ENCODE assay signal across 1 cellular context in genomic region chr5:176447538-176447981, GRCh38.
TF ChIP-seq lines count a peak whose summit lies in the region.

No MANE protein-coding gene starts in this region.

TF ChIP-seq in liver, 16 proteins besides CTCF, POLR2A, EP300 and RAD21 (continued from another document):
- TF ChIP-seq, protein P1, sequence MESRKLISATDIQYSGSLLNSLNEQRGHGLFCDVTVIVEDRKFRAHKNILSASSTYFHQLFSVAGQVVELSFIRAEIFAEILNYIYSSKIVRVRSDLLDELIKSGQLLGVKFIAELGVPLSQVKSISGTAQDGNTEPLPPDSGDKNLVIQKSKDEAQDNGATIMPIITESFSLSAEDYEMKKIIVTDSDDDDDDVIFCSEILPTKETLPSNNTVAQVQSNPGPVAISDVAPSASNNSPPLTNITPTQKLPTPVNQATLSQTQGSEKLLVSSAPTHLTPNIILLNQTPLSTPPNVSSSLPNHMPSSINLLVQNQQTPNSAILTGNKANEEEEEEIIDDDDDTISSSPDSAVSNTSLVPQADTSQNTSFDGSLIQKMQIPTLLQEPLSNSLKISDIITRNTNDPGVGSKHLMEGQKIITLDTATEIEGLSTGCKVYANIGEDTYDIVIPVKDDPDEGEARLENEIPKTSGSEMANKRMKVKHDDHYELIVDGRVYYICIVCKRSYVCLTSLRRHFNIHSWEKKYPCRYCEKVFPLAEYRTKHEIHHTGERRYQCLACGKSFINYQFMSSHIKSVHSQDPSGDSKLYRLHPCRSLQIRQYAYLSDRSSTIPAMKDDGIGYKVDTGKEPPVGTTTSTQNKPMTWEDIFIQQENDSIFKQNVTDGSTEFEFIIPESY (IDR thresholded peaks at IDR 0.05) = no peak
- TF ChIP-seq HNF4A (conservative IDR thresholded peaks at IDR 0.05) = peak; percentile 33 to 58
- no peak for TF ChIP-seq FOXA1 (IDR thresholded peaks at IDR 0.05)
- TF ChIP-seq JUND (IDR thresholded peaks at IDR 0.05) = no peak
- TF ChIP-seq, protein P2, sequence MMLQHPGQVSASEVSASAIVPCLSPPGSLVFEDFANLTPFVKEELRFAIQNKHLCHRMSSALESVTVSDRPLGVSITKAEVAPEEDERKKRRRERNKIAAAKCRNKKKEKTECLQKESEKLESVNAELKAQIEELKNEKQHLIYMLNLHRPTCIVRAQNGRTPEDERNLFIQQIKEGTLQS (IDR thresholded peaks at IDR 0.05) = no peak
- TF ChIP-seq, protein P3, sequence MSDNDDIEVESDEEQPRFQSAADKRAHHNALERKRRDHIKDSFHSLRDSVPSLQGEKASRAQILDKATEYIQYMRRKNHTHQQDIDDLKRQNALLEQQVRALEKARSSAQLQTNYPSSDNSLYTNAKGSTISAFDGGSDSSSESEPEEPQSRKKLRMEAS (IDR thresholded peaks at IDR 0.05) = no peak
- TF ChIP-seq FOXA2 (IDR thresholded peaks at IDR 0.05) = no peak
- no peak for TF ChIP-seq RXRA (IDR thresholded peaks at IDR 0.05)
- no peak for TF ChIP-seq HNF4G (IDR thresholded peaks at IDR 0.05)
- no peak for TF ChIP-seq NR2F2 (IDR thresholded peaks at IDR 0.05)
- TF ChIP-seq SP1 (IDR thresholded peaks at IDR 0.05) = no peak
- peak; percentile 21 for TF ChIP-seq YY1 (IDR thresholded peaks at IDR 0.05)
- no peak for TF ChIP-seq GABPA (IDR thresholded peaks at IDR 0.05 in 1 of 2, conservative IDR thresholded peaks at IDR 0.05 in 1 of 2)
- TF ChIP-seq TAF1 (conservative IDR thresholded peaks at IDR 0.05) = peak; percentile 58
